ENCODE assay signal across 26 cellular contexts in the genomic region with DNA sequence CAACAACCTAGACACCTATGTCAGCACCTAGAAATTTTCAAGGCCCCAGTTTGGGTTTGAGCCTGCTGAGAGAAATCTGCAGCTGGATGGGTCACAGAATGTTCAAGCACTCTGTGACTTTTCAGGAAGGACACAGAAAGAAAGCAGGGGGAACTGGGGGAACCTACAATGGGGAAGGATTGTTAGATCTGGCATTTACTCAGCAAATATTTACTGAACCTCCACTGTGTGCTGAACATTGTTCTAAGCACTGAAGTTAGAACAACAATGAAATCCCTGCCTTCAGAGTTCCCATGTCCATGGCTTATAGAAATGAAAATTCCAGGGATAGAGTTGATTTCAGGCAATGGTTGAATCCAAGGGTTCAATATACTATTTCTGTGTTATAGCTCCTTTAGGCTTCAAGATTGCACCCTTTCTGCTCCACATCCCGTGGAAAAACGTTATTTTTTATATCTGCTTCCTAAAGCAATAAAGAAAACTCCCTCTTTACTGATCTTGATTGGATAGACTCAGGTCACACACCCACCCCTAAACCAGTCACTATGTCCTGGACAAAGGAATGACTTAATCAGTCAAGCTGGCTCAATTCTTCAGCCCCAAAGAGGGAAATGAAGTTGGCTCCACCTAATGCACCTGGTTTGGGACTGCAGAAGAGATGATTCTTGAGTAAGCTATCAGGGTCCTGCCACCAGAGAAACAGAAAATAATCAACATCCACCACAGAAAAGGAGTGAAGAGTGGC.
"Had no signal": no experiment of that assay in that cellular context is flagged by ENCODE, and none has a peak within 500 bp of the region (broad histone marks: within the 10 kb centered on the region; RNA-seq: fewer than 3 reads in every experiment).

No MANE protein-coding gene starts in this region.

- H3K36me3 Mint-ChIP-seq: naive thymus-derived CD8-positive, alpha-beta T cell had no signal

- H3K4me1 ChIP-seq: left ventricle myocardium inferior, pancreas, right atrium auricular region, tibial nerve, upper lobe of left lung, vagina had no signal

- H3K9me3 Mint-ChIP-seq: nephron; neural crest cell; stimulated activated naive CD8-positive, alpha-beta T cell treated with anti-CD3 and anti-CD28 coated beads, Interleukin-15, Interleukin-2, amounts not matched to agents 100 ng/mL and 50 ng/mL, for 24 hours had no signal

- ATAC-seq: left cardiac atrium; naive thymus-derived CD8-positive, alpha-beta T cell; sciatic nerve had no signal

- DNase-seq: head of caudate nucleus; hippocampal formation; kidney glomerular epithelial cell; left cardiac atrium; left ventricle myocardium inferior; midbrain; naive thymus-derived CD8-positive, alpha-beta T cell; nucleus accumbens; pancreas; posterior cingulate gyrus; stimulated activated CD4-positive, alpha-beta T cell treated with anti-CD3 and anti-CD28 coated beads, Interleukin-12 subunit alpha, Interleukin-12 subunit beta, amount 100 ng/mL, for 4 hours; stimulated activated CD4-positive, alpha-beta T cell treated with anti-CD3 and anti-CD28 coated beads, Interleukin-15, amount 100 ng/mL, for 24 hours; stimulated activated CD4-positive, alpha-beta T cell treated with anti-CD3 and anti-CD28 coated beads, Interleukin-2, amount 100 ng/mL, for 24 hours; stimulated activated CD4-positive, alpha-beta T cell treated with anti-CD3 and anti-CD28 coated beads, Interleukin-4, amount 100 ng/mL, for 1 hour; stimulated activated naive CD4-positive, alpha-beta T cell; substantia nigra; upper lobe of left lung had no signal

- H3K36me3 ChIP-seq: left ventricle myocardium inferior, pancreas, right atrium auricular region, tibial nerve, upper lobe of left lung, vagina had no signal

- H3K27me3 ChIP-seq: pancreas, right atrium auricular region, tibial nerve, upper lobe of left lung, vagina had no signal

- H3K9me3 ChIP-seq: left ventricle myocardium inferior, pancreas, right atrium auricular region, tibial nerve, upper lobe of left lung, vagina had no signal

- H3K27ac Mint-ChIP-seq: naive thymus-derived CD8-positive, alpha-beta T cell; nephron; stimulated activated naive CD8-positive, alpha-beta T cell treated with anti-CD3 and anti-CD28 coated beads, Interleukin-15, Interleukin-2, amounts not matched to agents 100 ng/mL and 50 ng/mL, for 24 hours had no signal

- H3K4me1 Mint-ChIP-seq: naive thymus-derived CD8-positive, alpha-beta T cell had no signal

- H3K4me3 Mint-ChIP-seq: naive thymus-derived CD8-positive, alpha-beta T cell; nephron; neural crest cell; stimulated activated naive CD8-positive, alpha-beta T cell treated with anti-CD3 and anti-CD28 coated beads, Interleukin-15, Interleukin-2, amounts not matched to agents 100 ng/mL and 50 ng/mL, for 24 hours had no signal

- H3K4me3 ChIP-seq: left ventricle myocardium inferior, lung, pancreas, right atrium auricular region, skin epidermis, tibial nerve, upper lobe of left lung, vagina had no signal

- H3K27ac ChIP-seq: left ventricle myocardium inferior, pancreas, right atrium auricular region, skin epidermis, tibial nerve, upper lobe of left lung, vagina had no signal
